Comparison of ENCODE assay signal across 8 cellular contexts in the genomic region with DNA sequence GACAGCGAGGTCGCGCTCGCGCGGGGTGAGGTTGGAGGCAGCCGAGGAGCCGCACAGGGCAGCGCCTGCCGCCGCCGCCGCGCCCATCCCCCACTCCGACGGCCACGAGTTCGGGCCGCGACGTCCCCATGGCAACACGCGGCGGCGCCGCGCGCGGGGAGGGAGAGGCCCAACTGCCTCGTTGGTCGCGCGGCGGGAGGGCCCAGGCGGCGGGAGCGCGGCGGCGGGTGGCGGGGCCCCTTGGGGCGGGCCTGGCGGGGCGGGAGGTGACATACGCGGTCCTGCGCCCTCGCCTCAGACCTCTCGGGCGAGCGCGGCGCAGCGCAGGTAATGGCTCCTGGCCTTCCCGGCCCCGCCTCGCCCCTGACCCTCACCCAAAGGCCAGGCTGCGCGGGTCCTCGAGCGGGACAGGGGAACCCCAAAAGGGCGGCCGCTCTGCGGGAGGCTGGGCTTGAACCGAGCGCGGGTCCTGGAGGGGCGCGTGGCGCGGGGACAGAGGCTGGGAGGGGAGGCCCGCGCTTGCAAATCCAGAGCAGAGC. TPM values are rescaled to one million over a fixed set of nuclear protein-coding genes. Genes with fewer than 3 reads are reported as not detected.
DNase-seq lines count a peak whose midpoint lies in the region; ATAC-seq and TF ChIP-seq lines count a peak whose summit lies in the region.

DEUP1 (plus strand) TSS at position 297 of the 539 bp plus-strand sequence. CDS start 1,518 bp downstream, outside the sequence.

- H3K4me1 Mint-ChIP-seq in CD4-positive, alpha-beta memory T cell = peaks cover 0 to 15% (median 4%) of the 10 kb centered on the region in 4 donors

- CTCF ChIA-PET in CD4-positive, alpha-beta memory T cell (lab: Charles Lee; ENCODE audit: partially characterized antibody) = interaction anchor here (0.7 kb wide), 1 partner anchor 81 kb away, joined by 3 read pairs; no protein-coding TSS in a partner anchor

- peaks cover 0 to 6% (median 0%) of the 10 kb centered on the region in 8 donors for H3K9me3 Mint-ChIP-seq in CD4-positive, alpha-beta memory T cell

- H2AFZ ChIP-seq in osteoblast (ENCODE audit: low read length) = peak within 1 kb of the TSS; percentile 11

- H4K20me1 ChIP-seq in osteoblast (ENCODE audit: insufficient read depth, low read length) = no peaks in the 10 kb centered on the region

- no peak within 1 kb of the TSS for H3K27ac ChIP-seq in CD4-positive, alpha-beta memory T cell (ENCODE audit: low read depth, low read length)
- H3K27ac ChIP-seq in WERI-Rb-1 (no peak within 1 kb of the TSS), foreskin keratinocyte (no peak within 1 kb of the TSS), osteoblast (ENCODE audit: low read depth, low read length) (no peak within 1 kb of the TSS)

- no peaks in the 10 kb centered on the region for H3K79me2 ChIP-seq in osteoblast (ENCODE audit: insufficient read depth, low read length)

- H3K4me1 ChIP-seq in CD4-positive, alpha-beta memory T cell (ENCODE audit: insufficient read depth, low read length) = peaks cover 5% of the 10 kb centered on the region
- H3K4me1 ChIP-seq in foreskin keratinocyte (no peaks in the 10 kb centered on the region), osteoblast (ENCODE audit: insufficient read depth, low read length) (no peaks in the 10 kb centered on the region)

- H3K4me2 ChIP-seq in osteoblast (ENCODE audit: insufficient read depth, low read length) = peak within 1 kb of the TSS; percentile 35

- H3K27me3 Mint-ChIP-seq in CD4-positive, alpha-beta memory T cell = peaks cover 23 to 27% of the 10 kb centered on the region in 2 donors

- no peak for TF ChIP-seq CTCF in WERI-Rb-1 (IDR thresholded peaks at IDR 0.05; ENCODE audit: low read depth, low read length)
- no peak for TF ChIP-seq CTCF in foreskin keratinocyte (conservative IDR thresholded peaks at IDR 0.05)
- TF ChIP-seq CTCF in osteoblast (IDR thresholded peaks at IDR 0.05; ENCODE audit: extremely low read depth, low read depth, low read length) = no peak

- no peak within 1 kb of the TSS for H3K27ac Mint-ChIP-seq in CD4-positive, alpha-beta memory T cell

- H3K9me3 ChIP-seq in CD4-positive, alpha-beta memory T cell (ENCODE audit: control insufficient read depth in 1 of 2, low read length in 2 of 2) = no peaks in the 10 kb centered on the region
- H3K9me3 ChIP-seq in WERI-Rb-1 (ENCODE audit: severe bottlenecking) (no peaks in the 10 kb centered on the region), osteoblast (ENCODE audit: low read depth, low read length) (no peaks in the 10 kb centered on the region)

- intact Hi-C loops in CD4-positive, alpha-beta memory T cell (cut with micrococcal nuclease) = no loop called here

- no peaks in the 10 kb centered on the region for H3K27me3 ChIP-seq in CD4-positive, alpha-beta memory T cell (ENCODE audit: insufficient read depth, low read length)
- no peaks in the 10 kb centered on the region for H3K27me3 ChIP-seq in WERI-Rb-1 (ENCODE audit: insufficient read depth, low read depth, severe bottlenecking)
- peaks cover 36% of the 10 kb centered on the region for H3K27me3 ChIP-seq in foreskin keratinocyte
- peaks cover 10% of the 10 kb centered on the region for H3K27me3 ChIP-seq in osteoblast (ENCODE audit: insufficient read depth, low read length)

- POLR2A ChIA-PET in CD4-positive, alpha-beta memory T cell (lab: Charles Lee; ENCODE audit: partially characterized antibody) = no interaction called here

- H3K36me3 ChIP-seq in CD4-positive, alpha-beta memory T cell (ENCODE audit: insufficient read depth, low read length) = no peaks in the 10 kb centered on the region
- no peaks in the 10 kb centered on the region for H3K36me3 ChIP-seq in WERI-Rb-1
- no peaks in the 10 kb centered on the region for H3K36me3 ChIP-seq in osteoblast (ENCODE audit: insufficient read depth, low read length)

- H3K36me3 Mint-ChIP-seq in CD4-positive, alpha-beta memory T cell = no peaks in the 10 kb centered on the region

- peak in 1 of 5 donors; percentile 5 for DNase-seq in CD4-positive, alpha-beta memory T cell
- DNase-seq in WERI-Rb-1 (peak; percentile 47), foreskin keratinocyte (no peak), osteoblast (ENCODE audit: insufficient read length, low spot score, missing footprints) (peak; percentile 47), inferior parietal cortex (ENCODE audit: extremely low spot score) (no peak), KG1 (lab: John Stamatoyannopoulos, UW) (no peak)

- peak; percentile 33 for ATAC-seq in HG02798 (IDR thresholded peaks at IDR 0.05; ENCODE audit: poor library complexity, unreplicated experiment)
- peak; percentile 70 for ATAC-seq in foreskin keratinocyte
- no peak for ATAC-seq in HG03342 (IDR thresholded peaks at IDR 0.05; ENCODE audit: unreplicated experiment)

- H3K4me3 Mint-ChIP-seq in CD4-positive, alpha-beta memory T cell = peak within 1 kb of the TSS; percentile 44 to 76 (median 58)

- no peak within 1 kb of the TSS for H3K4me3 ChIP-seq in CD4-positive, alpha-beta memory T cell (ENCODE audit: low read length in 2 of 2)
- H3K4me3 ChIP-seq in WERI-Rb-1 (ENCODE audit: low read depth, low read length) (peak within 1 kb of the TSS; percentile 58), osteoblast (ENCODE audit: insufficient read depth, low read length) (peak within 1 kb of the TSS; percentile 46)

RNA-seq across cellular contexts. Expression of gene DEUP1, which starts in this region (rescaled TPM):
- not detected for total RNA-seq in CD4-positive, alpha-beta memory T cell
- not detected for polyA plus RNA-seq in CD4-positive, alpha-beta memory T cell
- total RNA-seq in foreskin keratinocyte (not detected in 2 replicates), osteoblast (under 0.01 TPM in 2 replicates)
- polyA plus RNA-seq in foreskin keratinocyte = not detected in 2 replicates

Comparison
In these comparisons a context has a peak if more than half of its experiments do, and no peak if none do; other contexts are left out.
1. Peak in ATAC-seq in foreskin keratinocyte; RNA of the gene not detected or under 1 TPM.
2. Peak in DNase-seq, H3K4me3 ChIP-seq and H3K4me2 ChIP-seq in osteoblast; RNA of the gene not detected or under 1 TPM.